ENCODE assay signal across 10 cellular contexts in the genomic region with DNA sequence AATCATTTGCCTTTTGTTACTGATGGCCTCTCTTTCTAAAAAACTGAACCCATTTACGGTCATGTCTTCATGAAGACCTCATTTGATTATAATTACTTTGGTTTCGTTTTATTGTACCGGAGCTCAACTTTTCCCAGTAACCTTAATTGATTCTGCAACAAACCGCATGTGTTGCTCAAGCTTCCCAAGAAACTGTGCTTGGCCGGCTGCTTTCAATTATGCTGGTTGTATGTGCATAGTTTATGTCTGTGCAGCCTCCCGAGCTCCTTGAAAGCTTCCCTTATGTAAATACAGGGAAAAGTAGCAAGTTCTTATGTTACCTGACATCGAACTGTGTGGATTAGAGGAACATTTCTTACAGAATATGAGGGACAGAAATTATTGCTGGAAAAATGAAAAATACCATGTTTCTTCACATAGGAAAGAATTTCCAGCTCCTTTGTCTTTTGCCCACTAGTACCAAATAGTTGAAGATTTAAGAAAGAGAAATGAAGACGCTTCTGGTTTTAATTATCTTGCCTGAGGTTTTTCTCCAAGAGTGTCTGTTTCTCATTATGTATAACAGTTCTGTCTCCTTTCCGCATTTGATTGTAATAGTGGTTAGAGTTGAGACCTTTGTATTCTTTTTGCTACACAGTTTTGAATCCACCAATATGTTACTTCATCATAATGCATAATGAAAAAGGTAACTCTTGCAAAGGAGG. TPM values are rescaled to one million over a fixed set of nuclear protein-coding genes. Genes with fewer than 3 reads are reported as not detected.
DNase-seq lines count a peak whose midpoint lies in the region; ATAC-seq, FAIRE-seq and TF ChIP-seq lines count a peak whose summit lies in the region.
"Had no signal": no experiment of that assay in that cellular context is flagged by ENCODE, and none has a peak within 500 bp of the region (broad histone marks: within the 10 kb centered on the region; RNA-seq: fewer than 3 reads in every experiment).

No MANE protein-coding gene starts in this region.

- intact Hi-C loops in K562 (cut with micrococcal nuclease) (no loop called here), kidney (cut with DNase I) (no loop called here)

- H4K20me1 ChIP-seq in K562 (replicated peaks; ENCODE audit: control insufficient read depth, insufficient read depth, low read length) = no peaks in the 10 kb centered on the region

- H3K9me3 ChIP-seq in K562 (replicated peaks; ENCODE audit: control insufficient read depth, insufficient read depth, low read depth, low read length) = no peaks in the 10 kb centered on the region; the same call in 1 of the 2 replicates
- no peaks in the 10 kb centered on the region for H3K9me3 ChIP-seq in kidney (ENCODE audit: control insufficient read depth in 1 of 2, low read length in 2 of 2)
- H3K9me3 ChIP-seq in stomach smooth muscle (ENCODE audit: control insufficient read depth in 2 of 2, low read length in 2 of 2) = no peaks in the 10 kb centered on the region

- in situ Hi-C loops in K562 (cut with MboI) = no loop called here

- peak overlapping the region; percentile 52 for H2AFZ ChIP-seq in K562 (ENCODE audit: low read depth, low read length)

- H3K27ac ChIP-seq in K562 (ENCODE audit: extremely low read depth, low read depth, low read length) = no peak overlapping the region
- no peak overlapping the region for H3K27ac ChIP-seq in kidney (ENCODE audit: low read depth in 2 of 2, low read length in 2 of 2)
- peak overlapping the region; percentile 56 for H3K27ac ChIP-seq in stomach smooth muscle (ENCODE audit: low read length)

- BruUV-seq in K562 (replicated peaks; lab: Mats Ljungman, UMichigan) = no TSS peak

- ATAC-seq in K562 (no peak), HG03108 (IDR thresholded peaks at IDR 0.05; ENCODE audit: unreplicated experiment) (no peak)

- CTCF ChIA-PET in K562 (lab: Yijun Ruan, JAX; ENCODE audit: low intra/inter-chr PET ratio) = no interaction called here

- no peak for TF ChIP-seq POLR2A in K562 (conservative IDR thresholded peaks at IDR 0.05)

- TF ChIP-seq CTCF in K562 (IDR thresholded peaks at IDR 0.05 in 2 of 3, conservative IDR thresholded peaks at IDR 0.05 in 1 of 3; ENCODE audit: insufficient read depth in 2 of 3, low read depth in 1 of 3, low read length in 3 of 3) = no peak
- TF ChIP-seq CTCF in kidney (IDR thresholded peaks at IDR 0.05; ENCODE audit: borderline replicate concordance, extremely low read depth, insufficient read depth) = no peak

- H3K4me1 ChIP-seq in K562 (replicated peaks in 1 of 2; ENCODE audit: control insufficient read depth in 2 of 2, insufficient read depth in 2 of 2, low read length in 2 of 2) (no peaks in the 10 kb centered on the region), kidney (ENCODE audit: control insufficient read depth in 1 of 2, insufficient read depth in 1 of 2, low read depth in 1 of 2, low read length in 2 of 2) (peaks cover 2% of the 10 kb centered on the region in 2 donors), stomach smooth muscle (ENCODE audit: control insufficient read depth, insufficient read depth, low read length) (peaks cover 7% of the 10 kb centered on the region)

- 8% methylated on average over 9 of the region's 9 CpGs for WGBS in K562 (ENCODE audit: insufficient coverage, low coverage, missing lambda C conversion rate)

- FAIRE-seq in K562 (lab: Jason Lieb, UNC) = no peak
- no peak for FAIRE-seq in kidney (lab: Jason Lieb, UNC)

- H3K9me1 ChIP-seq in K562 (ENCODE audit: control insufficient read depth, insufficient read depth, low read length) = no peaks in the 10 kb centered on the region

- TF ChIP-seq EP300 in K562 (IDR thresholded peaks at IDR 0.05; ENCODE audit: low read length) = no peak

- H3K27me3 ChIP-seq in K562 (ENCODE audit: control insufficient read depth in 2 of 2, insufficient read depth in 2 of 2, low read length in 2 of 2) (no peaks in the 10 kb centered on the region; a peak in 1 of 5 replicates), stomach smooth muscle (ENCODE audit: control insufficient read depth in 1 of 2, insufficient read depth in 2 of 2, low read length in 2 of 2) (no peaks in the 10 kb centered on the region)

- TF ChIP-seq RAD21 in K562 (CRISPR knock-in tag; conservative IDR thresholded peaks at IDR 0.05 in 1 of 2, IDR thresholded peaks at IDR 0.05 in 1 of 2) = no peak

- H3K79me2 ChIP-seq in K562 (ENCODE audit: control insufficient read depth, insufficient read depth, low read length) = no peaks in the 10 kb centered on the region

- H3K36me3 ChIP-seq in K562 (ENCODE audit: control insufficient read depth, insufficient read depth, low read length) = no peaks in the 10 kb centered on the region
- H3K36me3 ChIP-seq in kidney (ENCODE audit: control insufficient read depth in 1 of 2, insufficient read depth in 2 of 2, low read length in 2 of 2) = peaks cover 5 to 6% of the 10 kb centered on the region in 2 donors
- H3K36me3 ChIP-seq in stomach smooth muscle (ENCODE audit: control insufficient read depth in 2 of 2, insufficient read depth in 2 of 2, low read length in 2 of 2) = no peaks in the 10 kb centered on the region

- H3K9ac ChIP-seq in K562 (ENCODE audit: insufficient read depth in 1 of 2, low read depth in 2 of 2, low read length in 2 of 2) = no peak overlapping the region
- H3K9ac ChIP-seq in kidney (ENCODE audit: low read length in 2 of 2) = peak overlapping the region in 1 of 2 donors; percentile 23
- peak overlapping the region; percentile 1 to 64 for H3K9ac ChIP-seq in stomach smooth muscle (ENCODE audit: low read length in 2 of 2)

- no peak overlapping the region for H3K4me2 ChIP-seq in K562 (ENCODE audit: insufficient read depth, low read length)

- POLR2A ChIA-PET in K562 (lab: Yijun Ruan, JAX) = interaction anchor here (1.4 kb wide), 1 partner anchor 12 kb away, joined by 5 read pairs; no protein-coding TSS in a partner anchor

- H3K4me3 ChIP-seq in K562 (no peak overlapping the region), kidney (ENCODE audit: low read length in 2 of 2) (peak overlapping the region; percentile 72 to 79), stomach smooth muscle (ENCODE audit: low read length in 2 of 2) (peak overlapping the region; percentile 60 to 63)

- DNase-seq in HCEC 1CT = peak; percentile 84
- no peak for DNase-seq in K562 (ENCODE audit: extremely low read depth in 1 of 4, low spot score in 3 of 4)
- DNase-seq in kidney = no peak
- no peak for DNase-seq in stimulated activated naive CD4-positive, alpha-beta T cell treated with Interleukin-2 at 50 U/mL for 16 hours (lab: John Stamatoyannopoulos, UW)
- no peak for DNase-seq in SIG-M5 (lab: John Stamatoyannopoulos, UW)
- no peak for DNase-seq in NCI-H226
- DNase-seq: activated CD4-positive, alpha-beta T cell treated with anti-CD3 and anti-CD28 coated beads for 1 hour; NCI-H1930 had no signal

TF ChIP-seq in K562, 482 proteins besides CTCF, POLR2A, EP300 and RAD21:
- no peak for TF ChIP-seq CEBPG (CRISPR knock-in tag; IDR thresholded peaks at IDR 0.05)
- peak; percentile 60 to 70 for TF ChIP-seq CEBPG (tag; conservative IDR thresholded peaks at IDR 0.05 in 1 of 2, IDR thresholded peaks at IDR 0.05 in 1 of 2)
- no peak for TF ChIP-seq ELF4 (CRISPR knock-in tag; IDR thresholded peaks at IDR 0.05)

RNA-seq across cellular contexts. Expression of gene VCAM1, which starts 2.1 kb away (rescaled TPM):
- not detected in 2 replicates for total RNA-seq in K562 (2011; cell fraction: chromatin; rRNA removed; ENCODE audit: low replicate concordance)
- total RNA-seq in K562 (2011; cell fraction: nucleolus; rRNA removed) = not detected in 2 replicates
- total RNA-seq in K562 (2011; cell fraction: nucleoplasm; rRNA removed) = not detected in 2 replicates
- total RNA-seq in K562 (2014; rRNA removed) (0.04 TPM in 1 of 2 replicates, not detected in the other), K562 (2014; rRNA removed; fragmentation: Illumina TruSeq; extraction: Trizol) (not detected in 2 replicates), K562 (2015; rRNA removed; fragmentation: Illumina TruSeq; extraction: Trizol) (not detected in 2 replicates), K562 (2021) (0.09 and 0.13 TPM in 2 replicates), kidney (539 TPM)
- polyA plus RNA-seq in K562 (2011; rRNA removed) (not detected in 2 replicates), K562 (2014; fragmentation: Illumina TruSeq; extraction: Trizol) (not detected in 2 replicates), K562 (2014; fragmentation: Nextera tagmentation; extraction: Ambion mirVana) (under 1 TPM in 1 of 2 experiments, not detected in 1; 0.04 TPM), K562 (2014; rRNA removed) (not detected in 2 replicates), kidney (ENCODE audit: insufficient read depth, low read depth, low replicate concordance) (46.0 TPM)
- not detected in 2 replicates for polyA plus RNA-seq in K562 (2011; cell fraction: cytosol; rRNA removed)
- polyA plus RNA-seq in K562 (2011; cell fraction: nucleus; rRNA removed) = not detected in 2 replicates
- polyA plus RNA-seq in K562 (2012) = not detected in 2 replicates
- not detected in 2 replicates for polyA minus RNA-seq in K562 (2011; rRNA and poly(A)+ RNA removed)
- not detected in 2 replicates for polyA minus RNA-seq in K562 (2011; cell fraction: cytosol; rRNA and poly(A)+ RNA removed)
- polyA minus RNA-seq in K562 (2011; cell fraction: nucleus; rRNA and poly(A)+ RNA removed) = not detected in 2 replicates

Comparison
In these comparisons a context has a peak if more than half of its experiments do, and no peak if none do; other contexts are left out.
1. H3K9ac ChIP-seq: peak in stomach smooth muscle (2 of 2); none in K562 (0 of 2).
2. RNA of gene VCAM1, which starts 2.1 kb away (total RNA-seq): 539 TPM in kidney (single experiment); 0.04 to 0.13 TPM in K562; every median in the first group is over 100 times any median in the second.